Comparison of ENCODE assay signal across 8 cellular contexts in genomic region chr19:56120371-56121179, GRCh38. TPM values are rescaled to one million over a fixed set of nuclear protein-coding genes. Genes with fewer than 3 reads are reported as not detected.
A peak's percentile ranks its signal among the peaks of the same experiment; 100 is the strongest.
DNase-seq lines count a peak whose midpoint lies in the region; ATAC-seq and TF ChIP-seq lines count a peak whose summit lies in the region.

No MANE protein-coding gene starts in this region.

- H3K36me3 Mint-ChIP-seq in WTC11, result no peaks in the 10 kb centered on the region

- H3K4me1 Mint-ChIP-seq in WTC11, result peaks cover 31% of the 10 kb centered on the region

- H3K9me3 Mint-ChIP-seq in WTC11, result no peaks in the 10 kb centered on the region

- H3K27ac ChIP-seq in caudate nucleus (ENCODE audit: low read depth, low read length), result peak overlapping the region; percentile 88

- H3K27me3 Mint-ChIP-seq in WTC11 (ENCODE audit: low read depth), result no peaks in the 10 kb centered on the region

- 0 out of 3 replicates have a peak, but pooled peaks have one; percentile 28 for TF ChIP-seq CTCF in GM12872 (IDR thresholded peaks at IDR 0.05; ENCODE audit: insufficient read depth, low read depth, low read length)
- TF ChIP-seq CTCF in WTC11 (IDR thresholded peaks at IDR 0.05), result no peak

- H3K27ac Mint-ChIP-seq in WTC11, result peak overlapping the region; percentile 88

- CTCF ChIA-PET in WTC11 (lab: Charles Lee), result interaction anchor here (0.6 to 1.5 kb wide), 9 partner anchors 14 to 466 kb away, joined by 3 to 8 read pairs (median 4); partner anchors contain the start of gene U2AF2

- POLR2A ChIA-PET in WTC11 (lab: Charles Lee), result interaction anchor here (0.5 to 1.5 kb wide), 7 partner anchors 10 to 1208 kb away, joined by 3 to 5 read pairs (median 4); no protein-coding TSS in a partner anchor

- ATAC-seq in HG02588 (IDR thresholded peaks at IDR 0.05; ENCODE audit: unreplicated experiment), result peak; percentile 28
- ATAC-seq in WTC11, result peak; percentile 2

- DNase-seq in NCI-H1694 (lab: John Stamatoyannopoulos, UW) (peak; percentile 56), WTC11 (ENCODE audit: low spot score) (peak; percentile 52), caudate nucleus (lab: John Stamatoyannopoulos, UW) (peak in 47 of 61 donors; percentile 15 to 89 (median 68)), kidney glomerular epithelial cell (lab: John Stamatoyannopoulos, UW) (peak; percentile 62), superior temporal gyrus (ENCODE audit: extremely low spot score) (no peak)
- peak; percentile 54 to 71 for DNase-seq in stimulated activated CD4-positive, alpha-beta T cell treated with anti-CD3 and anti-CD28 coated beads, Interleukin-1b, Interleukin-23, amount 100 ng/mL, for 1 hour (ENCODE audit: low read depth in 2 of 2)

- H3K4me3 Mint-ChIP-seq in WTC11, result peak overlapping the region; percentile 84

TF ChIP-seq in WTC11, 78 proteins besides CTCF, POLR2A, EP300 and RAD21:
- 0 out of 2 replicates have a peak, but pooled peaks have one; percentile 24 for TF ChIP-seq FOXP1 (CRISPR knock-in tag; IDR thresholded peaks at IDR 0.05; ENCODE audit: borderline replicate concordance)
- peak; percentile 48; the same call in 1 of the 2 replicates for TF ChIP-seq MAX (CRISPR knock-in tag; IDR thresholded peaks at IDR 0.05)
- 0 out of 2 replicates have a peak, but pooled peaks have one; percentile 41 for TF ChIP-seq SP1 (CRISPR knock-in tag; conservative IDR thresholded peaks at IDR 0.05)
- peak; percentile 21; the same call in 1 of the 2 replicates for TF ChIP-seq FOXK1 (CRISPR knock-in tag; IDR thresholded peaks at IDR 0.05)
- no peak for TF ChIP-seq AFF4 (CRISPR knock-in tag; IDR thresholded peaks at IDR 0.05; ENCODE audit: borderline replicate concordance)
- TF ChIP-seq ETV6 (CRISPR knock-in tag; IDR thresholded peaks at IDR 0.05), result peak; percentile 64; the same call in 1 of the 2 replicates
- TF ChIP-seq ZNF232 (CRISPR knock-in tag; IDR thresholded peaks at IDR 0.05), result no peak
- TF ChIP-seq IRF1 (CRISPR knock-in tag; IDR thresholded peaks at IDR 0.05), result 0 out of 2 replicates have a peak, but pooled peaks have one; percentile 14
- peak; percentile 48; the same call in 1 of the 2 replicates for TF ChIP-seq ZNF281 (CRISPR knock-in tag; IDR thresholded peaks at IDR 0.05)
- no peak for TF ChIP-seq ELF4 (CRISPR knock-in tag; IDR thresholded peaks at IDR 0.05; ENCODE audit: low read depth)

RNA-seq across cellular contexts. Expression of gene ZNF787, which starts 0.5 kb away (rescaled TPM):
- 60.8 to 62.9 TPM (median 62.0 TPM) in 3 replicates for total RNA-seq in WTC11 (2021)

RNA-seq across cellular contexts. Expression of gene ZNF444, which starts 20.5 kb away (rescaled TPM):
- total RNA-seq in WTC11 (2021), result 84.0 to 87.9 TPM (median 87.7 TPM) in 3 replicates

RNA-seq across cellular contexts. Expression of gene GALP, which starts 55.2 kb away (rescaled TPM):
- not detected in 3 replicates for total RNA-seq in WTC11 (2021)
